22 cellular contexts compared by ENCODE assay signal in the genomic region with DNA sequence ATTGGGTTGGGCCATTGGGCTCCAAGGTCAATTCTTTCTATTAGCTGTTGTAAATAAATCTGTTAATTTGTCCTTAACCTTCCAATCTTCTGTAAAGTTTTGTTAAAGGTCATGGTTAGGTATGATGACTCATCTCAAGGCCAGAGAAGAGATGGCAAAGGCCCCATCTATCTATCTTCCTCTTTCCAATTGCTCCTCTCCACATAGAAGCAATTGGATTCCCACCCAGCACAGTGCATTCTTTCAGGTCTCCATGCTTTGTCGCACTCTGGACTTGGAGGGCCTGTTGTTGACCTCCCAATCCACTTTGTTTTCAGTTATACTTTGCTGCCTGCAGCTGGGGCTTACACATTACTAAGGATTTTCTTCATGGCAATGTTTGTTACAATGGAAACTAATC.
DNase-seq lines count a peak whose midpoint lies in the region; ATAC-seq, FAIRE-seq and TF ChIP-seq lines count a peak whose summit lies in the region.
"Had no signal": no experiment of that assay in that cellular context is flagged by ENCODE, and none has a peak within 500 bp of the region (broad histone marks: within the 10 kb centered on the region; RNA-seq: fewer than 3 reads in every experiment).

No MANE protein-coding gene starts in this region.

- no peaks in the 10 kb centered on the region for H3K27me3 Mint-ChIP-seq in stimulated activated memory B cell treated with anti-CD40 and anti-IgM and Interleukin-4, amounts not matched to agents 10 μg/mL and 1 μg/mL and 100 μg/mL, for 72 hours
- H3K27me3 Mint-ChIP-seq: B cell had no signal

- H3K4me3 Mint-ChIP-seq in stimulated activated memory B cell treated with anti-CD40 and anti-IgM and Interleukin-4, amounts not matched to agents 10 μg/mL and 1 μg/mL and 100 μg/mL, for 72 hours = no peak overlapping the region
- H3K4me3 Mint-ChIP-seq: B cell; CD4-positive, alpha-beta T cell; CD8-positive, alpha-beta T cell had no signal

- intact Hi-C loops in HepG2 (cut with micrococcal nuclease; ENCODE audit: unreplicated experiment) (no loop called here), ovary (cut with DNase I) (no loop called here)

- BruUV-seq in HepG2 (replicated peaks; lab: Mats Ljungman, UMichigan) = no TSS peak

- CTCF ChIA-PET in HepG2 (lab: Yijun Ruan, JAX; ENCODE audit: low intra/inter-chr PET ratio, low total read pairs) = no interaction called here

- no peaks in the 10 kb centered on the region for H3K9me3 ChIP-seq in HepG2 (ENCODE audit: low read length)
- H3K9me3 ChIP-seq in ovary = no peaks in the 10 kb centered on the region
- H3K9me3 ChIP-seq: A549; BLaER1 treated with 17β-estradiol and CSF1 and Interleukin-3, amounts not matched to agents 10 nM and 100 nM; Caco-2 had no signal

- no peak for TF ChIP-seq RAD21 in HepG2 (CRISPR knock-in tag; IDR thresholded peaks at IDR 0.05)

- DNase-seq in NCI-H82 (lab: John Stamatoyannopoulos, UW) (peak; percentile 13), NCI-H82 treated with DMSO at 0.1 percent for 48 hours (lab: John Stamatoyannopoulos, UW; ENCODE audit: unreplicated experiment) (no peak), HepG2 (ENCODE audit: low spot score) (no peak), erythroblast (lab: John Stamatoyannopoulos, UW) (no peak), ovary (no peak), NCI-H2227 treated with DMSO at 0.1 percent for 48 hours (lab: John Stamatoyannopoulos, UW) (no peak)
- DNase-seq: AML-193; Caco-2; CD4-positive, alpha-beta T cell; CD8-positive, alpha-beta T cell; DMS79 treated with DMSO at 0.1 percent for 48 hours; GF-D8 had no signal

- peak; percentile 60; the same call in 2 of the 3 replicates for ATAC-seq in HepG2
- ATAC-seq in stimulated activated memory B cell treated with anti-CD40 and anti-IgM and Interleukin-4, amounts not matched to agents 10 μg/mL and 1 μg/mL and 100 μg/mL, for 72 hours = peak; percentile 62
- ATAC-seq: A549; CD8-positive, alpha-beta T cell had no signal

- H3K27ac ChIP-seq in HepG2 (ENCODE audit: extremely low read length, insufficient read depth, low read length) (no peak overlapping the region), ovary (no peak overlapping the region)
- H3K27ac ChIP-seq: 22Rv1; A549; BLaER1 treated with 17β-estradiol and CSF1 and Interleukin-3, amounts not matched to agents 10 nM and 100 nM; C4-2B had no signal

- H3K36me3 Mint-ChIP-seq in stimulated activated memory B cell treated with anti-CD40 and anti-IgM and Interleukin-4, amounts not matched to agents 10 μg/mL and 1 μg/mL and 100 μg/mL, for 72 hours = no peaks in the 10 kb centered on the region
- H3K36me3 Mint-ChIP-seq: CD8-positive, alpha-beta T cell had no signal

- no peak overlapping the region for H3K9ac ChIP-seq in HepG2 (ENCODE audit: insufficient read depth, low read depth, low read length)
- H3K9ac ChIP-seq: BLaER1 treated with 17β-estradiol and CSF1 and Interleukin-3, amounts not matched to agents 10 nM and 100 nM had no signal

- H3K4me1 ChIP-seq in HepG2 (ENCODE audit: insufficient read depth, low read length) = peaks cover 8% of the 10 kb centered on the region
- H3K4me1 ChIP-seq in ovary (ENCODE audit: insufficient read depth) = no peaks in the 10 kb centered on the region
- H3K4me1 ChIP-seq: A549; BLaER1 treated with 17β-estradiol and CSF1 and Interleukin-3, amounts not matched to agents 10 nM and 100 nM; Caco-2 had no signal

- no peak for TF ChIP-seq CTCF in HepG2 (CRISPR knock-in tag; IDR thresholded peaks at IDR 0.05)
- no peak for TF ChIP-seq CTCF in ovary (IDR thresholded peaks at IDR 0.05)

- in situ Hi-C loops in HepG2 (cut with HindIII; ENCODE audit: extremely low pct_ligation_motif_present, low pct_unique_long_range_greater_than_20kb) = no loop called here

- H3K4me3 ChIP-seq in HepG2 (replicated peaks in 1 of 3; ENCODE audit: insufficient read depth in 1 of 3, low read depth in 2 of 3, low read length in 3 of 3) (no peak overlapping the region), ovary (no peak overlapping the region)
- H3K4me3 ChIP-seq: A549; BLaER1 treated with 17β-estradiol and CSF1 and Interleukin-3, amounts not matched to agents 10 nM and 100 nM had no signal

- H3K27me3 ChIP-seq in HepG2 (ENCODE audit: control insufficient read depth in 1 of 2, insufficient read depth in 2 of 2, low read length in 2 of 2) (no peaks in the 10 kb centered on the region; a peak in 1 of 5 replicates), ovary (no peaks in the 10 kb centered on the region)
- H3K27me3 ChIP-seq: BLaER1 treated with 17β-estradiol and CSF1 and Interleukin-3, amounts not matched to agents 10 nM and 100 nM had no signal

- no peaks in the 10 kb centered on the region for H3K4me1 Mint-ChIP-seq in stimulated activated memory B cell treated with anti-CD40 and anti-IgM and Interleukin-4, amounts not matched to agents 10 μg/mL and 1 μg/mL and 100 μg/mL, for 72 hours
- H3K4me1 Mint-ChIP-seq: B cell had no signal

- no peaks in the 10 kb centered on the region for H3K79me2 ChIP-seq in HepG2 (ENCODE audit: insufficient read depth, low read length)

- H2AFZ ChIP-seq in HepG2 (ENCODE audit: low read length) = no peak overlapping the region

- H3K27ac Mint-ChIP-seq in stimulated activated memory B cell treated with anti-CD40 and anti-IgM and Interleukin-4, amounts not matched to agents 10 μg/mL and 1 μg/mL and 100 μg/mL, for 72 hours = no peak overlapping the region
- H3K27ac Mint-ChIP-seq: B cell; CD4-positive, alpha-beta T cell; CD8-positive, alpha-beta T cell had no signal

- FAIRE-seq in HepG2 (lab: Jason Lieb, UNC) = no peak
- FAIRE-seq: A549, D721Med, G401.6, GM12891, GM19239 had no signal

- POLR2A ChIA-PET in HepG2 (lab: Yijun Ruan, JAX) = no interaction called here

- no peak overlapping the region for H3K4me2 ChIP-seq in HepG2 (ENCODE audit: low read depth, low read length)
- H3K4me2 ChIP-seq: A549; BLaER1 treated with 17β-estradiol and CSF1 and Interleukin-3, amounts not matched to agents 10 nM and 100 nM had no signal

- no peaks in the 10 kb centered on the region for H3K9me3 Mint-ChIP-seq in stimulated activated memory B cell treated with anti-CD40 and anti-IgM and Interleukin-4, amounts not matched to agents 10 μg/mL and 1 μg/mL and 100 μg/mL, for 72 hours
- H3K9me3 Mint-ChIP-seq: CD4-positive, alpha-beta T cell; CD8-positive, alpha-beta T cell had no signal

- 0% methylated on average over 1 of the region's 1 CpG for WGBS in HepG2 (ENCODE audit: low lambda C conversion rate)
- 90 to 94% (median 91%) methylated on average over 1 of the region's 1 CpG for WGBS in ovary, 3 donors

- H4K20me1 ChIP-seq in HepG2 (ENCODE audit: insufficient read depth, low read length) = no peaks in the 10 kb centered on the region
- H4K20me1 ChIP-seq: BLaER1 treated with 17β-estradiol and CSF1 and Interleukin-3, amounts not matched to agents 10 nM and 100 nM had no signal

- H3K36me3 ChIP-seq in HepG2 (replicated peaks in 1 of 2; ENCODE audit: control insufficient read depth in 1 of 2, insufficient read depth in 2 of 2, low read length in 2 of 2) = no peaks in the 10 kb centered on the region
- no peaks in the 10 kb centered on the region for H3K36me3 ChIP-seq in ovary
- H3K36me3 ChIP-seq: BLaER1 treated with 17β-estradiol and CSF1 and Interleukin-3, amounts not matched to agents 10 nM and 100 nM had no signal

- no peak for TF ChIP-seq POLR2A in HepG2 (IDR thresholded peaks at IDR 0.05; ENCODE audit: insufficient read depth in 1 of 2, low read depth in 2 of 2, low read length in 2 of 2)
- TF ChIP-seq POLR2A in erythroblast (IDR thresholded peaks at IDR 0.05; ENCODE audit: low read length) = no peak
- TF ChIP-seq POLR2A in ovary (IDR thresholded peaks at IDR 0.05) = no peak

- TF ChIP-seq EP300 in HepG2 (IDR thresholded peaks at IDR 0.05; ENCODE audit: low read depth in 2 of 2, low read length in 2 of 2) = no peak
- TF ChIP-seq EP300 in HepG2 (CRISPR knock-in tag; IDR thresholded peaks at IDR 0.05; ENCODE audit: borderline replicate concordance) = no peak
- TF ChIP-seq EP300 in ovary (IDR thresholded peaks at IDR 0.05) = no peak

TF ChIP-seq in HepG2, 621 proteins besides CTCF, POLR2A, EP300 and RAD21 (continues in another document):
- TF ChIP-seq, protein P1, sequence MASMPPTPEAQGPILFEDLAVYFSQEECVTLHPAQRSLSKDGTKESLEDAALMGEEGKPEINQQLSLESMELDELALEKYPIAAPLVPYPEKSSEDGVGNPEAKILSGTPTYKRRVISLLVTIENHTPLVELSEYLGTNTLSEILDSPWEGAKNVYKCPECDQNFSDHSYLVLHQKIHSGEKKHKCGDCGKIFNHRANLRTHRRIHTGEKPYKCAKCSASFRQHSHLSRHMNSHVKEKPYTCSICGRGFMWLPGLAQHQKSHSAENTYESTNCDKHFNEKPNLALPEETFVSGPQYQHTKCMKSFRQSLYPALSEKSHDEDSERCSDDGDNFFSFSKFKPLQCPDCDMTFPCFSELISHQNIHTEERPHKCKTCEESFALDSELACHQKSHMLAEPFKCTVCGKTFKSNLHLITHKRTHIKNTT (CRISPR knock-in tag; IDR thresholded peaks at IDR 0.05) = no peak
- no peak for TF ChIP-seq HIVEP1 (CRISPR knock-in tag; IDR thresholded peaks at IDR 0.05)
